ENCODE assay signal across 26 cellular contexts in genomic region chr11:16292167-16292859, GRCh38.
DNase-seq lines count a peak whose midpoint lies in the region; ATAC-seq and TF ChIP-seq lines count a peak whose summit lies in the region.
"Had no signal": no experiment of that assay in that cellular context is flagged by ENCODE, and none has a peak within 500 bp of the region (broad histone marks: within the 10 kb centered on the region; RNA-seq: fewer than 3 reads in every experiment).

No MANE protein-coding gene starts in this region.

- intact Hi-C loops in left ventricle myocardium inferior (cut with micrococcal nuclease): no loop called here

- peak overlapping the region; percentile 90 for H3K27ac ChIP-seq in SK-N-MC
- H3K27ac ChIP-seq in left ventricle myocardium inferior (replicated peaks): peak overlapping the region; percentile 76
- peak overlapping the region; percentile 76 for H3K27ac ChIP-seq in skeletal muscle tissue (ENCODE audit: low read depth, low read length)
- H3K27ac ChIP-seq: 22Rv1, ascending aorta, tibial artery had no signal

- H3K4me1 ChIP-seq in left ventricle myocardium inferior: peaks cover 40% of the 10 kb centered on the region
- H3K4me1 ChIP-seq in skeletal muscle tissue (ENCODE audit: control insufficient read depth in 3 of 3, insufficient read depth in 3 of 3, low read length in 3 of 3): peaks cover 7 to 27% (median 9%) of the 10 kb centered on the region in 3 donors
- H3K4me1 ChIP-seq: ascending aorta had no signal

- H3K9ac ChIP-seq in SK-N-MC (ENCODE audit: insufficient read length) (no peak overlapping the region), skeletal muscle tissue (ENCODE audit: low read depth in 1 of 3, low read length in 3 of 3) (peak overlapping the region in 2 of 3 donors; percentile 46 to 69)

- DNase-seq in NCI-H1436 (lab: John Stamatoyannopoulos, UW) (peak; percentile 3), NCI-H1436 treated with DMSO at 0.1 percent for 48 hours (lab: John Stamatoyannopoulos, UW) (no peak), SK-N-MC (ENCODE audit: low read depth, low spot score) (no peak), left ventricle myocardium inferior (no peak), GDM1 (lab: John Stamatoyannopoulos, UW) (no peak), DMS153 treated with DMSO at 0.1 percent for 48 hours (lab: John Stamatoyannopoulos, UW; ENCODE audit: unreplicated experiment) (no peak)
- DNase-seq: activated CD4-positive, alpha-beta T cell treated with anti-CD3 and anti-CD28 coated beads for 48 hours; activated T-cell treated with anti-CD3 and anti-CD28 coated beads, Interleukin-2, amount 50 U/mL, for 72 hours; CD4-positive, alpha-beta memory T cell; cerebellar nuclear complex; DMS79; effector CD4-positive, alpha-beta T cell; foreskin melanocyte; NCI-H1092 treated with DMSO at 0.1 percent for 48 hours; NCI-H2171 treated with DMSO at 0.1 percent for 48 hours; PC-3; retina; SHP77 treated with DMSO at 0.1 percent for 48 hours; stimulated activated CD4-positive, alpha-beta T cell treated with anti-CD3 and anti-CD28 coated beads, Interleukin-12 subunit alpha, Interleukin-12 subunit beta, amount 100 ng/mL, for 4 hours; stimulated activated naive CD8-positive, alpha-beta T cell treated with anti-CD3 and anti-CD28 coated beads, Interleukin-15, amount 100 ng/mL, for 72 hours; tibial artery had no signal

- no peaks in the 10 kb centered on the region for H3K9me3 ChIP-seq in SK-N-MC (ENCODE audit: low read depth, low read length)
- no peaks in the 10 kb centered on the region for H3K9me3 ChIP-seq in left ventricle myocardium inferior (replicated peaks)
- H3K9me3 ChIP-seq in skeletal muscle tissue (ENCODE audit: control insufficient read depth in 3 of 3, low read length in 3 of 3): no peaks in the 10 kb centered on the region
- H3K9me3 ChIP-seq: ascending aorta, tibial artery had no signal

- TF ChIP-seq CTCF in left ventricle myocardium inferior (IDR thresholded peaks at IDR 0.05; ENCODE audit: borderline replicate concordance): no peak

- no peak for ATAC-seq in GM18870 (IDR thresholded peaks at IDR 0.05; ENCODE audit: unreplicated experiment)
- ATAC-seq: activated naive CD4-positive, alpha-beta T cell treated with anti-CD3 and anti-CD28 coated beads, Interleukin-2, amount 50 U/mL, for 72 hours; activated T-cell treated with anti-CD3 and anti-CD28 coated beads, Interleukin-2, amount 50 U/mL, for 72 hours; PC-3; stimulated activated naive CD8-positive, alpha-beta T cell treated with anti-CD3 and anti-CD28 coated beads, Interleukin-15, amount 100 ng/mL, for 72 hours had no signal

- H3K36me3 ChIP-seq in SK-N-MC (ENCODE audit: insufficient read depth, low read length): peaks cover 14% of the 10 kb centered on the region
- no peaks in the 10 kb centered on the region for H3K36me3 ChIP-seq in left ventricle myocardium inferior
- H3K36me3 ChIP-seq in skeletal muscle tissue (ENCODE audit: control insufficient read depth in 3 of 3, insufficient read depth in 3 of 3, low read length in 3 of 3): no peaks in the 10 kb centered on the region
- H3K36me3 ChIP-seq: ascending aorta, tibial artery had no signal

- H3K4me3 ChIP-seq in SK-N-MC (no peak overlapping the region), left ventricle myocardium inferior (peak overlapping the region; percentile 19), skeletal muscle tissue (ENCODE audit: low read length in 3 of 3) (peak overlapping the region in 1 of 3 donors; percentile 2)
- H3K4me3 ChIP-seq: ascending aorta, tibial artery had no signal

- no peaks in the 10 kb centered on the region for H3K27me3 ChIP-seq in left ventricle myocardium inferior (ENCODE audit: low read depth)
- no peaks in the 10 kb centered on the region for H3K27me3 ChIP-seq in skeletal muscle tissue (ENCODE audit: control insufficient read depth in 3 of 3, insufficient read depth in 3 of 3, low read length in 3 of 3)
- H3K27me3 ChIP-seq: ascending aorta, tibial artery had no signal
